ENCODE assay signal across 1 cellular context in the genomic region with DNA sequence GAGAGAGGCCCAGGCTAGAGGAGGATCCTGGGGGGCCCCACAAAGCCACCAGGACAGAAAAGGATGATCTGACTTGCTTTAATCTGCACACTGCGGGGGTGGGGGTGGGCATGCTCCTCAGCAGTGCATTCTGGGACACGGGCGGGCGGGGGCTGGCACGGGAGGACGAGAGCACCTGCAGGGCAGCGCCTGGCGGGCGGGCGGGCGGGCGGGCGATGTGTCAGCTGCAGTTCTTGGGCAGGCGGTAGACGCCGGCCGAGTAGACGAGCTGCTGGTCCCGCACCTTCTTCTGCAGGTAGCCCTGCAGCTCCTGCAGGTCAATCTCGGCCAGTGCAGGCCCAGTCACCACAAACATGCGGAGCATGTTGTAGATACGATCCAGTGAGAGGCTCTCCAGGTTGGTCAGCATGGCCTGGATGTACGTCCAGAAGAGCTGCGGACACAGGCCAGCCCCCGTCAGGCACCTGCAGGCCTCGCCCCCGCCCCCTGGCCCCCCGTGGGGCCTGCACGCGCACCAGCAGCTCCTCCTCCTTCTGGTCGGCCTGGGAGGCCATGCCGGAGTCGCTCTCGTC.
TF ChIP-seq lines count a peak whose summit lies in the region.

No MANE protein-coding gene starts in this region.

TF ChIP-seq in WTC11, 78 proteins besides CTCF, POLR2A, EP300 and RAD21 (continued from another document):
- no peak for TF ChIP-seq TCF7 (CRISPR knock-in tag; IDR thresholded peaks at IDR 0.05; ENCODE audit: low read depth)
- no peak for TF ChIP-seq GABPB1 (CRISPR knock-in tag; IDR thresholded peaks at IDR 0.05)
- no peak for TF ChIP-seq CREM (CRISPR knock-in tag; IDR thresholded peaks at IDR 0.05)
- no peak for TF ChIP-seq ZNF138 (CRISPR knock-in tag; conservative IDR thresholded peaks at IDR 0.05)
- no peak for TF ChIP-seq IRF2 (CRISPR knock-in tag; IDR thresholded peaks at IDR 0.05; ENCODE audit: borderline replicate concordance, low read depth)
- no peak for TF ChIP-seq GRHL2 (CRISPR knock-in tag; IDR thresholded peaks at IDR 0.05; ENCODE audit: insufficient replicate concordance, severe bottlenecking)
- TF ChIP-seq TEAD1 (CRISPR knock-in tag; IDR thresholded peaks at IDR 0.05) = no peak
- TF ChIP-seq RELA (CRISPR knock-in tag; IDR thresholded peaks at IDR 0.05; ENCODE audit: borderline replicate concordance) = no peak
- no peak for TF ChIP-seq SOX15 (CRISPR knock-in tag; IDR thresholded peaks at IDR 0.05)
TF ChIP-seq in WTC11: peak in this region for 0.
